ENCODE assay signal across 27 cellular contexts in the genomic region with DNA sequence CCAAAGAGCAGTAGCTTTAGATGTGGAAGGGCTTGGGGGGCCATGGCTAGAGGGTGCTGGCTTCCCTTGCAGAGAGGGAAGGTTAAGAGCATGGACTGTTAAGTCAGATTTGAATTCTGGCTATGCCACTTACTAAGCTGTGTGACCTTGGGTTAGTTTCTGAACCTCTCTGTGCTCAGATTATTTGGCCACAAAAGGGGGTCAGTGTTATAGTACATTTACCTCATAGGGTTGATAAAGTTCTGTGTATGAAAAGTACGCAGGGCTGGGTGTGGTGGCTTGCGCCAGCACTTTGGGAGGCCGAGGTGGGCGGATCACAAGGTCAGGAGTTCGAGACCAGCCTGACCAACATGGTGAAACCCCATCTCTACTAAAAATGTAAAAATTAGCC. TPM values are rescaled to one million over a fixed set of nuclear protein-coding genes. Genes with fewer than 3 reads are reported as not detected.
"Had no signal": no experiment of that assay in that cellular context is flagged by ENCODE, and none has a peak within 500 bp of the region (broad histone marks: within the 10 kb centered on the region; RNA-seq: fewer than 3 reads in every experiment).

No MANE protein-coding gene starts in this region.

- H3K9me3 Mint-ChIP-seq: activated naive CD4-positive, alpha-beta T cell treated with anti-CD3 and anti-CD28 coated beads, Interleukin-2, amount 50 U/mL, for 24 hours; dendritic cell treated with granulocyte-macrophage colony-stimulating factor and Interleukin-4, amounts not matched to agents 40 ng/mL and 50 ng/mL, for 4 days; immature natural killer cell; naive thymus-derived CD8-positive, alpha-beta T cell; type B pancreatic cell had no signal

- ATAC-seq: gastroesophageal sphincter; heart right ventricle; mucosa of descending colon; naive thymus-derived CD8-positive, alpha-beta T cell; pancreas; sciatic nerve had no signal

- H3K27me3 Mint-ChIP-seq: activated naive CD4-positive, alpha-beta T cell treated with anti-CD3 and anti-CD28 coated beads, Interleukin-2, amount 50 U/mL, for 24 hours; dendritic cell treated with granulocyte-macrophage colony-stimulating factor and Interleukin-4, amounts not matched to agents 40 ng/mL and 50 ng/mL, for 4 days; naive thymus-derived CD8-positive, alpha-beta T cell; type B pancreatic cell had no signal

- H3K27ac Mint-ChIP-seq: activated naive CD4-positive, alpha-beta T cell treated with anti-CD3 and anti-CD28 coated beads, Interleukin-2, amount 50 U/mL, for 24 hours; dendritic cell treated with granulocyte-macrophage colony-stimulating factor and Interleukin-4, amounts not matched to agents 40 ng/mL and 50 ng/mL, for 4 days; type B pancreatic cell had no signal

- H3K27ac ChIP-seq: ascending aorta, breast epithelium, esophagus muscularis mucosa, gastroesophageal sphincter, heart right ventricle, pancreas, stomach had no signal

- H3K27me3 ChIP-seq: ascending aorta, breast epithelium, esophagus muscularis mucosa, gastroesophageal sphincter, heart right ventricle, pancreas, stomach had no signal

- H3K9me3 ChIP-seq: ascending aorta, breast epithelium, esophagus muscularis mucosa, gastroesophageal sphincter, heart right ventricle, mucosa of descending colon, pancreas, stomach had no signal

- DNase-seq: activated CD4-positive, alpha-beta T cell treated with anti-CD3 and anti-CD28 coated beads, Interleukin-2, amount 50 U/mL, for 1 hour; activated CD4-positive, CD25-positive, alpha-beta regulatory T cell treated with anti-CD3 and anti-CD28 coated beads, Interleukin-2, amount 50 U/mL, for 72 hours; activated CD8-positive, alpha-beta memory T cell treated with anti-CD3 and anti-CD28 coated beads, Interleukin-2, amount 50 U/mL, for 48 hours; activated gamma-delta T cell; effector CD8-positive, alpha-beta T cell; heart right ventricle; immature natural killer cell; kidney glomerular epithelial cell; mesenchymal stem cell; mucosa of descending colon; stimulated activated CD4-positive, alpha-beta T cell treated with anti-CD3 and anti-CD28 coated beads, Interleukin-4, amount 100 ng/mL, for 1 hour; stomach; T-helper 1 cell; T1000 had no signal

- H3K4me2 ChIP-seq: smooth muscle cell had no signal

- H3K4me3 ChIP-seq: ascending aorta, breast epithelium, esophagus muscularis mucosa, gastroesophageal sphincter, heart right ventricle, mucosa of descending colon, pancreas, smooth muscle cell, stomach had no signal

- H3K4me3 Mint-ChIP-seq: activated naive CD4-positive, alpha-beta T cell treated with anti-CD3 and anti-CD28 coated beads, Interleukin-2, amount 50 U/mL, for 24 hours; dendritic cell treated with granulocyte-macrophage colony-stimulating factor and Interleukin-4, amounts not matched to agents 40 ng/mL and 50 ng/mL, for 4 days; immature natural killer cell; naive thymus-derived CD8-positive, alpha-beta T cell; type B pancreatic cell had no signal

RNA-seq across cellular contexts. Expression of a gene that starts 27.0 kb away (rescaled TPM):
- total RNA-seq: ascending aorta; esophagus muscularis mucosa; heart right ventricle; naive thymus-derived CD8-positive, alpha-beta T cell; pulmonary artery endothelial cell had no signal
- polyA plus RNA-seq: immature natural killer cell; liver; naive thymus-derived CD8-positive, alpha-beta T cell had no signal

RNA-seq across cellular contexts. Expression of a gene that starts 28.1 kb away (rescaled TPM):
- total RNA-seq: smooth muscle cell had no signal
- polyA plus RNA-seq: immature natural killer cell; naive thymus-derived CD8-positive, alpha-beta T cell; smooth muscle cell had no signal

RNA-seq across cellular contexts. Expression of a gene that starts 52.2 kb away (rescaled TPM):
- polyA plus RNA-seq: naive thymus-derived CD8-positive, alpha-beta T cell had no signal
